ENCODE assay signal across 17 cellular contexts in the genomic region with DNA sequence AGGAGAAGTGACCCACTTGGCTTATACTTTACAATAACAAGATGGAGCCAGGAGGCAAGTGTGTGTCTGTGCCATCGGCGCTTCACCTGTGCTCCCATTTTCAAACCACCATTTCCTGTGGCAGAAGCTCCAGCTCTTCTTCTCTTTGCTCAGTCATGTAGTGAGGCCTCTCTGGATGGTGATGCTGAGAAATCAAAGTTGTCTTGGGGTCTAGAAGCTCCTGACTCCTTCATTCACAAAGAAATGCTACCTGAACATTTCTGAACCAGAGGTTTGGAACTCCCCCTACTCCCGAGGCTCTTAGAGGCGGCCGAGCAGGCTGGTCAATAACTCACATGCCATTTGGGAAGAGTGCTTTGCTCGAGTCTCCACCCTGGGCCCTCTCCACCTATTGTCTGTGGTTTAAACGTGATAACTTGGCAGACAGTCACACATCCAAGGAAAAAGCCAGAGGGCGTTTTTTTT. TPM values are rescaled to one million over a fixed set of nuclear protein-coding genes. Genes with fewer than 3 reads are reported as not detected.
DNase-seq lines count a peak whose midpoint lies in the region; ATAC-seq and TF ChIP-seq lines count a peak whose summit lies in the region.
"Had no signal": no experiment of that assay in that cellular context is flagged by ENCODE, and none has a peak within 500 bp of the region (broad histone marks: within the 10 kb centered on the region; RNA-seq: fewer than 3 reads in every experiment).

No MANE protein-coding gene starts in this region.

- no peak for TF ChIP-seq CTCF in upper lobe of right lung (IDR thresholded peaks at IDR 0.05)

- no peaks in the 10 kb centered on the region for H3K27me3 Mint-ChIP-seq in activated CD8-positive, alpha-beta memory T cell treated with anti-CD3 and anti-CD28 coated beads, Interleukin-2, amount 10 ng/mL, durations not matched to agents 7 days and 5 days
- no peaks in the 10 kb centered on the region for H3K27me3 Mint-ChIP-seq in T-cell
- H3K27me3 Mint-ChIP-seq in stimulated activated naive B cell treated with anti-CD40 and anti-IgM and Interleukin-4, amounts not matched to agents 10 μg/mL and 1 μg/mL and 100 μg/mL, for 72 hours = no peaks in the 10 kb centered on the region

- peaks cover 97% of the 10 kb centered on the region for H3K4me1 Mint-ChIP-seq in activated CD8-positive, alpha-beta memory T cell treated with anti-CD3 and anti-CD28 coated beads, Interleukin-2, amount 10 ng/mL, durations not matched to agents 7 days and 5 days
- H3K4me1 Mint-ChIP-seq in T-cell = peaks cover 92 to 98% (median 98%) of the 10 kb centered on the region in 3 donors
- H3K4me1 Mint-ChIP-seq in stimulated activated naive B cell treated with anti-CD40 and anti-IgM and Interleukin-4, amounts not matched to agents 10 μg/mL and 1 μg/mL and 100 μg/mL, for 72 hours = peaks cover 70 to 94% of the 10 kb centered on the region in 2 donors

- H3K36me3 Mint-ChIP-seq in activated CD8-positive, alpha-beta memory T cell treated with anti-CD3 and anti-CD28 coated beads, Interleukin-2, amount 10 ng/mL, durations not matched to agents 7 days and 5 days = peaks cover 76% of the 10 kb centered on the region
- H3K36me3 Mint-ChIP-seq in T-cell = peaks cover 63% of the 10 kb centered on the region
- peaks cover 66 to 85% of the 10 kb centered on the region in 2 donors for H3K36me3 Mint-ChIP-seq in stimulated activated naive B cell treated with anti-CD40 and anti-IgM and Interleukin-4, amounts not matched to agents 10 μg/mL and 1 μg/mL and 100 μg/mL, for 72 hours

- no peak for DNase-seq in activated CD8-positive, alpha-beta memory T cell treated with anti-CD3 and anti-CD28 coated beads, Interleukin-2, amount 10 ng/mL, durations not matched to agents 7 days and 5 days
- no peak for DNase-seq in activated CD8-positive, alpha-beta memory T cell treated with anti-CD3 and anti-CD28 coated beads, Interleukin-2, amount 50 U/mL, for 4 hours
- peak in 24 of 34 experiments; percentile 9 to 57 (median 33) for DNase-seq in T-cell
- peak; percentile 60 for DNase-seq in central memory CD4-positive, alpha-beta T cell
- no peak for DNase-seq in stimulated activated naive B cell treated with anti-CD40 and anti-IgM and Interleukin-4, amounts not matched to agents 10 μg/mL and 1 μg/mL and 100 μg/mL, for 72 hours
- DNase-seq in upper lobe of right lung = no peak
- no peak for DNase-seq in occipital lobe (lab: John Stamatoyannopoulos, UW)
- DNase-seq in SHP77 treated with DMSO at 0.1 percent for 48 hours (lab: John Stamatoyannopoulos, UW) = no peak
- DNase-seq: dorsolateral prefrontal cortex, hypothalamus, NCI-H2029, NCI-H69, T1000 had no signal

- intact Hi-C loops in upper lobe of right lung (cut with DNase I) = no loop called here

- H3K27ac Mint-ChIP-seq in activated CD8-positive, alpha-beta memory T cell treated with anti-CD3 and anti-CD28 coated beads, Interleukin-2, amount 10 ng/mL, durations not matched to agents 7 days and 5 days = peak overlapping the region; percentile 97
- H3K27ac Mint-ChIP-seq in T-cell = peak overlapping the region; percentile 96 to 98
- H3K27ac Mint-ChIP-seq in stimulated activated naive B cell treated with anti-CD40 and anti-IgM and Interleukin-4, amounts not matched to agents 10 μg/mL and 1 μg/mL and 100 μg/mL, for 72 hours = peak overlapping the region; percentile 87
- H3K27ac Mint-ChIP-seq: nephron had no signal

- H3K4me3 Mint-ChIP-seq in activated CD8-positive, alpha-beta memory T cell treated with anti-CD3 and anti-CD28 coated beads, Interleukin-2, amount 10 ng/mL, durations not matched to agents 7 days and 5 days = peak overlapping the region; percentile 44
- peak overlapping the region; percentile 66 to 78 (median 73) for H3K4me3 Mint-ChIP-seq in T-cell
- H3K4me3 Mint-ChIP-seq in stimulated activated naive B cell treated with anti-CD40 and anti-IgM and Interleukin-4, amounts not matched to agents 10 μg/mL and 1 μg/mL and 100 μg/mL, for 72 hours = peak overlapping the region; percentile 37 to 43
- H3K4me3 Mint-ChIP-seq: nephron had no signal

- ATAC-seq in activated CD8-positive, alpha-beta memory T cell treated with anti-CD3 and anti-CD28 coated beads, Interleukin-2, amount 10 ng/mL, durations not matched to agents 7 days and 5 days = peak; percentile 7
- ATAC-seq in T-cell (replicated peaks in 1 of 4) (peak; percentile 33 to 57 (median 41)), upper lobe of right lung (no peak)
- no peak for ATAC-seq in stimulated activated naive B cell treated with anti-CD40 and anti-IgM and Interleukin-4, amounts not matched to agents 10 μg/mL and 1 μg/mL and 100 μg/mL, for 72 hours (replicated peaks)
- ATAC-seq: A549 had no signal

- peaks cover 12% of the 10 kb centered on the region for H3K4me1 ChIP-seq in upper lobe of right lung
- H3K4me1 ChIP-seq: A549, ascending aorta had no signal

- CTCF ChIA-PET in activated CD8-positive, alpha-beta memory T cell treated with anti-CD3 and anti-CD28 coated beads, Interleukin-2, amount 10 ng/mL, durations not matched to agents 7 days and 5 days (lab: Charles Lee) = interaction anchor here (0.8 to 2.5 kb wide), 8 partner anchors 9 to 50 kb away, joined by 3 to 13 read pairs (median 4); a partner anchor contains a TSS
- CTCF ChIA-PET in T-cell (lab: Charles Lee) = interaction anchor here in 1 of 2 donors (0.6 to 2.3 kb wide), 8 partner anchors 9 to 484 kb away, joined by 3 to 11 read pairs (median 4); no protein-coding TSS in a partner anchor

- no peaks in the 10 kb centered on the region for H3K9me3 Mint-ChIP-seq in activated CD8-positive, alpha-beta memory T cell treated with anti-CD3 and anti-CD28 coated beads, Interleukin-2, amount 10 ng/mL, durations not matched to agents 7 days and 5 days (ENCODE audit: low read depth)
- peaks cover 0 to 3% (median 3%) of the 10 kb centered on the region in 3 donors for H3K9me3 Mint-ChIP-seq in T-cell
- H3K9me3 Mint-ChIP-seq in stimulated activated naive B cell treated with anti-CD40 and anti-IgM and Interleukin-4, amounts not matched to agents 10 μg/mL and 1 μg/mL and 100 μg/mL, for 72 hours = peaks cover 3 to 5% of the 10 kb centered on the region in 2 donors
- H3K9me3 Mint-ChIP-seq: nephron had no signal

- POLR2A ChIA-PET in T-cell (lab: Charles Lee) = interaction anchor here (1.0 to 1.6 kb wide), 2 partner anchors 11 to 416 kb away, joined by 3 to 4 read pairs; no protein-coding TSS in a partner anchor

- H3K36me3 ChIP-seq in upper lobe of right lung = no peaks in the 10 kb centered on the region
- H3K36me3 ChIP-seq: ascending aorta had no signal

- no peaks in the 10 kb centered on the region for H3K27me3 ChIP-seq in upper lobe of right lung
- H3K27me3 ChIP-seq: ascending aorta had no signal

- H3K9me3 ChIP-seq in upper lobe of right lung = no peaks in the 10 kb centered on the region
- H3K9me3 ChIP-seq: A549, ascending aorta had no signal

- H3K27ac ChIP-seq in upper lobe of right lung = no peak overlapping the region
- H3K27ac ChIP-seq: A549, ascending aorta, dorsolateral prefrontal cortex had no signal

- H3K4me3 ChIP-seq in upper lobe of right lung = no peak overlapping the region
- H3K4me3 ChIP-seq: A549, ascending aorta, dorsolateral prefrontal cortex had no signal

RNA-seq across cellular contexts. Expression of a gene that starts 18.0 kb away (rescaled TPM):
- total RNA-seq in activated CD8-positive, alpha-beta memory T cell treated with anti-CD3 and anti-CD28 coated beads, Interleukin-2, amount 10 ng/mL, durations not matched to agents 7 days and 5 days = 100 to 1,000 TPM in 1 of 2 experiments, 10 to 100 TPM in 1; 59.3 to 105 TPM
- total RNA-seq in T-cell (10 to 100 TPM; 19.4 to 38.7 (median 30.7) TPM), upper lobe of right lung (1.6 TPM), occipital lobe (not detected)
- total RNA-seq: ascending aorta had no signal

RNA-seq across cellular contexts. Expression of a gene that starts 49.5 kb away (rescaled TPM):
- 10 to 100 TPM; 29.9 to 34.6 TPM for total RNA-seq in activated CD8-positive, alpha-beta memory T cell treated with anti-CD3 and anti-CD28 coated beads, Interleukin-2, amount 10 ng/mL, durations not matched to agents 7 days and 5 days
- total RNA-seq in T-cell (10 to 100 TPM; 47.5 to 97.4 (median 51.8) TPM), upper lobe of right lung (20.7 TPM), occipital lobe (2.2 TPM)
- total RNA-seq: RPMI7951 had no signal

Comparison
In these comparisons a context has a peak if more than half of its experiments do, and no peak if none do; other contexts are left out.
1. ATAC-seq: peak in activated CD8-positive, alpha-beta memory T cell treated with anti-CD3 and anti-CD28 coated beads, Interleukin-2, amount 10 ng/mL, durations not matched to agents 7 days and 5 days (single experiment) and T-cell (4 of 4); none in stimulated activated naive B cell treated with anti-CD40 and anti-IgM and Interleukin-4, amounts not matched to agents 10 μg/mL and 1 μg/mL and 100 μg/mL, for 72 hours (0 of 2) and upper lobe of right lung (single experiment).
2. DNase-seq: peak in T-cell (24 of 34) and central memory CD4-positive, alpha-beta T cell (single experiment); none in activated CD8-positive, alpha-beta memory T cell treated with anti-CD3 and anti-CD28 coated beads, Interleukin-2, amount 10 ng/mL, durations not matched to agents 7 days and 5 days (single experiment), activated CD8-positive, alpha-beta memory T cell treated with anti-CD3 and anti-CD28 coated beads, Interleukin-2, amount 50 U/mL, for 4 hours (single experiment), stimulated activated naive B cell treated with anti-CD40 and anti-IgM and Interleukin-4, amounts not matched to agents 10 μg/mL and 1 μg/mL and 100 μg/mL, for 72 hours (single experiment), upper lobe of right lung (single experiment), occipital lobe (single experiment) and SHP77 treated with DMSO at 0.1 percent for 48 hours (single experiment).
3. Peak in every context shown above with its lines, with median percentiles within 50 percentile points of each other: H3K27ac Mint-ChIP-seq and H3K4me3 Mint-ChIP-seq.